In genomic region chr3:39178553-39178952, GRCh38 we compare ENCODE assay signal across 9 cellular contexts. TPM values are rescaled to one million over a fixed set of nuclear protein-coding genes. Genes with fewer than 3 reads are reported as not detected.
DNase-seq lines count a peak whose midpoint lies in the region; ATAC-seq and TF ChIP-seq lines count a peak whose summit lies in the region.
"Had no signal": no experiment of that assay in that cellular context is flagged by ENCODE, and none has a peak within 500 bp of the region (broad histone marks: within the 10 kb centered on the region; RNA-seq: fewer than 3 reads in every experiment).

No MANE protein-coding gene starts in this region.

- no peak for TF ChIP-seq RAD21 in liver (IDR thresholded peaks at IDR 0.05)

- H3K36me3 ChIP-seq in adrenal gland (replicated peaks in 1 of 2) (no peaks in the 10 kb centered on the region), liver (ENCODE audit: control insufficient read depth in 4 of 4, insufficient read depth in 3 of 4, low read depth in 1 of 4, low read length in 3 of 4) (no peaks in the 10 kb centered on the region), tibial artery (no peaks in the 10 kb centered on the region)

- H3K4me1 Mint-ChIP-seq in activated T-cell treated with anti-CD3 and anti-CD28 coated beads, Interleukin-2, amount 50 U/mL, for 24 hours (ENCODE audit: low read depth) = peaks cover 52% of the 10 kb centered on the region

- no peak for TF ChIP-seq POLR2A in adrenal gland (IDR thresholded peaks at IDR 0.05)

- ATAC-seq in GM18498 (IDR thresholded peaks at IDR 0.05; ENCODE audit: unreplicated experiment) = no peak

- H3K9me3 Mint-ChIP-seq in activated T-cell treated with anti-CD3 and anti-CD28 coated beads, Interleukin-2, amount 50 U/mL, for 24 hours = no peaks in the 10 kb centered on the region

- H3K27me3 Mint-ChIP-seq in activated T-cell treated with anti-CD3 and anti-CD28 coated beads, Interleukin-2, amount 50 U/mL, for 24 hours = no peaks in the 10 kb centered on the region

- no peaks in the 10 kb centered on the region for H3K36me3 Mint-ChIP-seq in activated T-cell treated with anti-CD3 and anti-CD28 coated beads, Interleukin-2, amount 50 U/mL, for 24 hours (ENCODE audit: low read depth)

- H3K27ac Mint-ChIP-seq in activated T-cell treated with anti-CD3 and anti-CD28 coated beads, Interleukin-2, amount 50 U/mL, for 24 hours = peak overlapping the region; percentile 88

- peak overlapping the region in 1 of 4 donors; percentile 63 for H3K4me3 ChIP-seq in adrenal gland
- no peak overlapping the region for H3K4me3 ChIP-seq in liver (ENCODE audit: low read depth in 1 of 3, low read length in 3 of 3)
- peak overlapping the region; percentile 47 to 55 for H3K4me3 ChIP-seq in tibial artery

- peak overlapping the region in 1 of 2 donors; percentile 94 for H3K9ac ChIP-seq in liver (ENCODE audit: low read depth in 1 of 2, low read length in 2 of 2)

- whole genome bisulfite sequencing in adrenal gland, 4 donors = 61 to 67% (median 65%) methylated on average over 4 of the region's 4 CpGs
- 78% methylated on average over 4 of the region's 4 CpGs for WGBS in liver

- peak overlapping the region; percentile 63 for H3K4me3 Mint-ChIP-seq in activated T-cell treated with anti-CD3 and anti-CD28 coated beads, Interleukin-2, amount 50 U/mL, for 24 hours

- intact Hi-C loops in adrenal gland (cut with DNase I) (no loop called here), tibial artery (cut with DNase I; ENCODE audit: low total_unique reads) (no loop called here)

- H3K27me3 ChIP-seq in adrenal gland = no peaks in the 10 kb centered on the region
- H3K27me3 ChIP-seq in liver (ENCODE audit: control insufficient read depth in 4 of 4, insufficient read depth in 4 of 4, low read length in 3 of 4) = no peaks in the 10 kb centered on the region
- no peaks in the 10 kb centered on the region for H3K27me3 ChIP-seq in tibial artery

- H3K4me1 ChIP-seq in adrenal gland (replicated peaks in 1 of 2) (peaks cover 8 to 33% of the 10 kb centered on the region in 2 donors), liver (ENCODE audit: control insufficient read depth in 4 of 4, insufficient read depth in 4 of 4, low read length in 3 of 4) (peaks cover 10 to 35% (median 24%) of the 10 kb centered on the region in 4 donors), tibial artery (peaks cover 0 to 53% (median 36%) of the 10 kb centered on the region in 4 donors)

- H3K9me3 ChIP-seq in adrenal gland (replicated peaks in 1 of 3) (no peaks in the 10 kb centered on the region), liver (ENCODE audit: control insufficient read depth in 4 of 4, low read length in 3 of 4) (no peaks in the 10 kb centered on the region), tibial artery (no peaks in the 10 kb centered on the region)

- no peak for DNase-seq in activated T-cell treated with anti-CD3 and anti-CD28 coated beads, Interleukin-2, amount 50 U/mL, for 24 hours
- no peak for DNase-seq in activated T-cell treated with anti-CD3 and anti-CD28 coated beads, Interleukin-2, amount 50 U/mL, for 48 hours
- DNase-seq in adrenal gland (no peak), tibial artery (no peak), D341Med (ENCODE audit: low spot score) (no peak), Kasumi-1 (lab: John Stamatoyannopoulos, UW) (no peak)

- peak overlapping the region; percentile 31 to 93 (median 77) for H3K27ac ChIP-seq in adrenal gland
- peak overlapping the region; percentile 87 to 91 for H3K27ac ChIP-seq in liver (ENCODE audit: low read depth in 1 of 2, low read length in 2 of 2)
- peak overlapping the region; percentile 91 to 93 for H3K27ac ChIP-seq in tibial artery

- TF ChIP-seq CTCF in adrenal gland (IDR thresholded peaks at IDR 0.05) (no peak), liver (IDR thresholded peaks at IDR 0.05; ENCODE audit: low read depth, low read length, missing input control) (no peak), tibial artery (IDR thresholded peaks at IDR 0.05) (no peak)

TF ChIP-seq in liver, 16 proteins besides CTCF, POLR2A, EP300 and RAD21:
- TF ChIP-seq SP1 (IDR thresholded peaks at IDR 0.05) (no peak), HNF4G (IDR thresholded peaks at IDR 0.05) (no peak), EGR1 (IDR thresholded peaks at IDR 0.05; ENCODE audit: low read depth in 2 of 2) (no peak), HNF4A (conservative IDR thresholded peaks at IDR 0.05) (no peak), MAX (IDR thresholded peaks at IDR 0.05) (no peak), YY1 (IDR thresholded peaks at IDR 0.05) (no peak), GABPA (IDR thresholded peaks at IDR 0.05 in 1 of 2, conservative IDR thresholded peaks at IDR 0.05 in 1 of 2) (no peak), FOXA2 (IDR thresholded peaks at IDR 0.05) (no peak), RXRA (IDR thresholded peaks at IDR 0.05) (no peak), REST (IDR thresholded peaks at IDR 0.05) (no peak), ATF3 (IDR thresholded peaks at IDR 0.05) (no peak), TAF1 (conservative IDR thresholded peaks at IDR 0.05) (no peak), JUND (IDR thresholded peaks at IDR 0.05) (no peak), FOXA1 (IDR thresholded peaks at IDR 0.05) (no peak), ZBTB33 (IDR thresholded peaks at IDR 0.05) (no peak)

RNA-seq across cellular contexts. Expression of gene XIRP1, which starts 13.8 kb away (rescaled TPM):
- total RNA-seq in adrenal gland = under 1 TPM in 3 of 8 donors, not detected in 5; 0.10 to 0.28 (median 0.13) TPM
- polyA plus RNA-seq in adrenal gland = under 1 TPM in 2 of 3 donors, not detected in 1; 0.40 to 0.48 TPM
- total RNA-seq in liver = not detected
- polyA plus RNA-seq in liver = under 1 TPM in 1 of 2 donors, not detected in 1; 0.01 TPM
- total RNA-seq: lung microvascular endothelial cell had no signal

RNA-seq across cellular contexts. Expression of gene CSRNP1, which starts 25.2 kb away (rescaled TPM):
- total RNA-seq in adrenal gland (10 to 100 TPM; 21.9 to 62.2 (median 30.1) TPM), liver (10 to 100 TPM in 1 of 2 donors, 1 to 10 TPM in 1; 4.7 to 19.3 TPM)
- polyA plus RNA-seq in adrenal gland (10 to 100 TPM in 2 of 3 donors, 1 to 10 TPM in 1; 9.9 to 32.7 (median 16.2) TPM), liver (10 to 100 TPM in 1 of 2 donors, 1 to 10 TPM in 1; 8.7 to 12.8 TPM)

Comparison
In these comparisons a context has a peak if more than half of its experiments do, and no peak if none do; other contexts are left out.
1. H3K4me3 ChIP-seq: peak in tibial artery (2 of 2); none in liver (0 of 3).
2. Peak in every context shown above with its lines, with median percentiles within 50 percentile points of each other: H3K27ac ChIP-seq.